ENCODE assay signal across 8 cellular contexts in genomic region chr9:134024828-134025605, GRCh38. TPM values are rescaled to one million over a fixed set of nuclear protein-coding genes. Genes with fewer than 3 reads are reported as not detected.
DNase-seq lines count a peak whose midpoint lies in the region; ATAC-seq lines count a peak whose summit lies in the region.

Gene BRD3OS (plus strand): TSS chr9:134025481. CDS start chr9:134026748, 1,267 bp downstream.

- no peaks in the 10 kb centered on the region for H3K9me3 ChIP-seq in effector memory CD4-positive, alpha-beta T cell (ENCODE audit: control insufficient read depth, low read length)

- peak within 1 kb of the TSS; percentile 63 for H3K4me3 ChIP-seq in effector memory CD4-positive, alpha-beta T cell (ENCODE audit: insufficient read depth, low read depth, low read length, poor library complexity, severe bottlenecking)

- peaks cover 7% of the 10 kb centered on the region for H3K4me1 ChIP-seq in effector memory CD4-positive, alpha-beta T cell (ENCODE audit: control insufficient read depth, insufficient read depth, low read length, poor library complexity, severe bottlenecking)

- peak; percentile 97 for DNase-seq in CD1c-positive myeloid dendritic cell (ENCODE audit: extremely low spot score)
- DNase-seq in HS-5 (ENCODE audit: low read depth): peak; percentile 95
- peak; percentile 95 to 96 for DNase-seq in NOMO-1 (lab: John Stamatoyannopoulos, UW; ENCODE audit: unreplicated experiment in 2 of 2)
- DNase-seq in activated CD8-positive, alpha-beta memory T cell treated with anti-CD3 and anti-CD28 coated beads for 24 hours: peak; percentile 91
- peak; percentile 83 to 89 (median 87) for DNase-seq in effector memory CD4-positive, alpha-beta T cell
- DNase-seq in lung microvascular endothelial cell (ENCODE audit: low read depth in 2 of 2): peak; percentile 99 to 100
- peak; percentile 74 to 87 (median 84) for DNase-seq in stimulated activated CD4-positive, alpha-beta T cell treated with anti-CD3 and anti-CD28 coated beads, TNF-alpha, amount 100 ng/mL, for 4 hours (ENCODE audit: low read depth in 3 of 3)

- H3K27ac ChIP-seq in effector memory CD4-positive, alpha-beta T cell (ENCODE audit: insufficient read depth, low read length, poor library complexity, severe bottlenecking): peak within 1 kb of the TSS; percentile 68

- H3K36me3 ChIP-seq in effector memory CD4-positive, alpha-beta T cell (ENCODE audit: control insufficient read depth, insufficient read depth, low read length): peaks cover 7% of the 10 kb centered on the region

- no peaks in the 10 kb centered on the region for H3K27me3 ChIP-seq in effector memory CD4-positive, alpha-beta T cell (replicated peaks; ENCODE audit: control insufficient read depth, insufficient read depth, low read length, poor library complexity, severe bottlenecking)

- peak; percentile 81 for ATAC-seq in GM19467 (IDR thresholded peaks at IDR 0.05; ENCODE audit: unreplicated experiment)

RNA-seq across cellular contexts. Expression of gene BRD3OS, which starts in this region (rescaled TPM):
- 4.8 TPM in 2 replicates for total RNA-seq in lung microvascular endothelial cell

Comparison
In these comparisons a context has a peak if more than half of its experiments do, and no peak if none do; other contexts are left out.
1. Peak in every context shown above with its lines: DNase-seq, ATAC-seq, H3K4me3 ChIP-seq and H3K27ac ChIP-seq.